ENCODE assay signal across 15 cellular contexts in genomic region chr18:25005602-25006375, GRCh38.
DNase-seq lines count a peak whose midpoint lies in the region; ATAC-seq and TF ChIP-seq lines count a peak whose summit lies in the region.
"Had no signal": no experiment of that assay in that cellular context is flagged by ENCODE, and none has a peak within 500 bp of the region (broad histone marks: within the 10 kb centered on the region; RNA-seq: fewer than 3 reads in every experiment).

No MANE protein-coding gene starts in this region.

- TF ChIP-seq CTCF in neural progenitor cell (IDR thresholded peaks at IDR 0.05) (no peak), endodermal cell (conservative IDR thresholded peaks at IDR 0.05) (no peak)

- H3K27ac Mint-ChIP-seq in neural progenitor cell: no peak overlapping the region
- H3K27ac Mint-ChIP-seq in endodermal cell: no peak overlapping the region
- H3K27ac Mint-ChIP-seq: CD14-positive monocyte; naive B cell; stimulated activated naive CD8-positive, alpha-beta T cell treated with anti-CD3 and anti-CD28 coated beads, Interleukin-15, Interleukin-2, amounts not matched to agents 100 ng/mL and 50 ng/mL, for 24 hours; WTC11 had no signal

- H3K9ac ChIP-seq in neural progenitor cell (no peak overlapping the region), endodermal cell (ENCODE audit: extremely low read depth, low read length, poor library complexity, severe bottlenecking) (no peak overlapping the region)

- no peaks in the 10 kb centered on the region for H3K4me1 ChIP-seq in neural progenitor cell
- no peaks in the 10 kb centered on the region for H3K4me1 ChIP-seq in endodermal cell (ENCODE audit: control insufficient read depth, insufficient read depth, low read length)

- H3K4me3 ChIP-seq in neural progenitor cell (no peak overlapping the region), endodermal cell (ENCODE audit: low read length) (no peak overlapping the region)

- peaks cover 3% of the 10 kb centered on the region for H3K27me3 Mint-ChIP-seq in neural progenitor cell (ENCODE audit: insufficient read depth, low read depth)
- no peaks in the 10 kb centered on the region for H3K27me3 Mint-ChIP-seq in endodermal cell (ENCODE audit: insufficient read depth)
- H3K27me3 Mint-ChIP-seq: stimulated activated naive CD8-positive, alpha-beta T cell treated with anti-CD3 and anti-CD28 coated beads, Interleukin-15, Interleukin-2, amounts not matched to agents 100 ng/mL and 50 ng/mL, for 24 hours had no signal

- no peaks in the 10 kb centered on the region for H3K27me3 ChIP-seq in neural progenitor cell
- H3K27me3 ChIP-seq in endodermal cell (ENCODE audit: control insufficient read depth, insufficient read depth, low read length, poor library complexity, severe bottlenecking): no peaks in the 10 kb centered on the region

- H3K27ac ChIP-seq in epithelial cell of prostate (peak overlapping the region; percentile 24), neural progenitor cell (no peak overlapping the region), endodermal cell (ENCODE audit: low read depth, low read length) (no peak overlapping the region)

- H3F3A ChIP-seq in neural progenitor cell (ENCODE audit: low read depth): no peaks in the 10 kb centered on the region

- H3K9me3 ChIP-seq in neural progenitor cell (ENCODE audit: low read depth) (no peaks in the 10 kb centered on the region), endodermal cell (ENCODE audit: control insufficient read depth, low read length) (peaks cover 9% of the 10 kb centered on the region)

- H3K4me3 Mint-ChIP-seq in neural progenitor cell (no peak overlapping the region), endodermal cell (no peak overlapping the region)
- H3K4me3 Mint-ChIP-seq: CD14-positive monocyte; central memory CD8-positive, alpha-beta T cell; naive B cell; stimulated activated naive CD8-positive, alpha-beta T cell treated with anti-CD3 and anti-CD28 coated beads, Interleukin-15, Interleukin-2, amounts not matched to agents 100 ng/mL and 50 ng/mL, for 24 hours; WTC11 had no signal

- H3K79me2 ChIP-seq in neural progenitor cell (ENCODE audit: low read depth): no peaks in the 10 kb centered on the region

- peak overlapping the region; percentile 73 for H2AFZ ChIP-seq in neural progenitor cell (replicated peaks)

- ATAC-seq in GM21737 (IDR thresholded peaks at IDR 0.05; ENCODE audit: unreplicated experiment) (no peak), esophagus mucosa (no peak)
- ATAC-seq: WTC11 had no signal

- H3K36me3 ChIP-seq in neural progenitor cell (no peaks in the 10 kb centered on the region), endodermal cell (ENCODE audit: control insufficient read depth, insufficient read depth, low read length) (no peaks in the 10 kb centered on the region)

- H3K36me3 Mint-ChIP-seq in neural progenitor cell (peaks cover 4% of the 10 kb centered on the region), endodermal cell (ENCODE audit: low read depth) (peaks cover 4% of the 10 kb centered on the region)
- H3K36me3 Mint-ChIP-seq: CD14-positive monocyte had no signal

- no peak overlapping the region for H3K4me2 ChIP-seq in neural progenitor cell

- peaks cover 11% of the 10 kb centered on the region for H3K9me3 Mint-ChIP-seq in neural progenitor cell
- H3K9me3 Mint-ChIP-seq in endodermal cell: peaks cover 18% of the 10 kb centered on the region
- H3K9me3 Mint-ChIP-seq: central memory CD8-positive, alpha-beta T cell had no signal

- H3K4me1 Mint-ChIP-seq in neural progenitor cell (peaks cover 6% of the 10 kb centered on the region), endodermal cell (peaks cover 9% of the 10 kb centered on the region)
- H3K4me1 Mint-ChIP-seq: central memory CD8-positive, alpha-beta T cell had no signal

- H4K20me1 ChIP-seq in neural progenitor cell (ENCODE audit: low read depth): no peaks in the 10 kb centered on the region

- 77 to 88% methylated on average over 2 to 6 of the region's 6 CpGs for whole genome bisulfite sequencing in endodermal cell (ENCODE audit: insufficient coverage in 1 of 2, insufficient read length in 1 of 2), 2 experiments

- DNase-seq in DMS79 treated with DMSO at 0.1 percent for 48 hours (lab: John Stamatoyannopoulos, UW) (peak; percentile 93), NCI-H187 treated with DMSO at 0.1 percent for 48 hours (lab: John Stamatoyannopoulos, UW) (peak; percentile 55), epithelial cell of prostate (ENCODE audit: low read depth, low spot score) (no peak), neural progenitor cell (ENCODE audit: low spot score) (no peak), endodermal cell (no peak)
- DNase-seq in activated T-cell treated with anti-CD3 and anti-CD28 coated beads, Interleukin-2, amount 50 U/mL, for 1 hour: no peak
- DNase-seq: activated naive CD4-positive, alpha-beta T cell; H7; naive B cell had no signal

Comparison
In these comparisons a context has a peak if more than half of its experiments do, and no peak if none do; other contexts are left out.
1. DNase-seq: peak in DMS79 treated with DMSO at 0.1 percent for 48 hours (single experiment) and NCI-H187 treated with DMSO at 0.1 percent for 48 hours (single experiment); none in epithelial cell of prostate (single experiment), neural progenitor cell (single experiment), activated T-cell treated with anti-CD3 and anti-CD28 coated beads, Interleukin-2, amount 50 U/mL, for 1 hour (single experiment) and endodermal cell (single experiment).